ENCODE assay signal across 8 cellular contexts in the genomic region with DNA sequence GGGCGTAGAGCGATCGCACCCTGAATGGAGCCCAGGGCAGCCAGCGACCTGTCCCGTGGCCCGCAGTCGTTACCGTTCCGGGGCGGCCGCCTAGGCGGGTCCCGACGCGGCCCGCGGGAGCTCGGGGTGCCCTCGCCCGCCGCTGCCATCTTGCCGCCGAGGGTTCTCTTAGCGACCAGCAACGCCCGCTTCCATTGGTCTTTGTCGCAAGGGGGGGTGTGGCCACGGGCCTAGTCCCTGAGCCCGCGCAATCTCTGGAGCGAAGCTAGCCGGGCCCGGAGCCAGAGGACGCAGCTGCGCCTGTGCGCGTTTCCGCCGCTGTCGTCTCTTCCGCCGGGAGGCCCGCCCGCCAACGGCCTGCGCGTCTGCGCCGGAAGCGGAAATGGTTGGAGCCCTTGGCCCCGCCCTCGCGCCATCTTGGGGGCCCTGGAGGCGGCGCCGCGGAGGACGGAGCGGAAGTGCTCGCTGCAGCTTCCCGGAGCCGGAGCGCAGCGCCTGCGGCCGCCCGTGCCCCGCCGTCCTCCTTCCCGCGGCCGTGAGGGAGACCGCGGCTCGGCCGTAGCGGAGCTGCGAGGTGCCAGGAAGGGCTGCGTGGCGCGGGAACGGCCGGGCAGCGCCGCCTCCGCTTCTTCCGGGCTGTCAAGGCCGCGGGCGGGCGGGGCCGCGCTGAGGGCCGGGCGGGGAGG. TPM values are rescaled to one million over a fixed set of nuclear protein-coding genes. Genes with fewer than 3 reads are reported as not detected.
DNase-seq lines count a peak whose midpoint lies in the region; ATAC-seq and TF ChIP-seq lines count a peak whose summit lies in the region.

A gene (minus strand): TSS at position 170 of the 686 bp plus-strand sequence. CDS start 21 bp downstream, at position 149.
A gene with protein sequence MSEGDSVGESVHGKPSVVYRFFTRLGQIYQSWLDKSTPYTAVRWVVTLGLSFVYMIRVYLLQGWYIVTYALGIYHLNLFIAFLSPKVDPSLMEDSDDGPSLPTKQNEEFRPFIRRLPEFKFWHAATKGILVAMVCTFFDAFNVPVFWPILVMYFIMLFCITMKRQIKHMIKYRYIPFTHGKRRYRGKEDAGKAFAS (plus strand): TSS at position 457 of the 686 bp plus-strand sequence. CDS start 3,950 bp downstream, outside the sequence.

- H3K4me1 ChIP-seq in lower lobe of right lung = peaks cover 33% of the 10 kb centered on the region

- peak within 1 kb of the TSS; percentile 98 for H3K4me3 ChIP-seq in lower lobe of right lung

- peaks cover 39% of the 10 kb centered on the region for H3K36me3 ChIP-seq in lower lobe of right lung

- TF ChIP-seq CTCF in GM20000 (IDR thresholded peaks at IDR 0.05; ENCODE audit: extremely low read depth, missing control alignments) (no peak), lower lobe of right lung (IDR thresholded peaks at IDR 0.05) (no peak)

- DNase-seq in COLO668 (lab: John Stamatoyannopoulos, UW; ENCODE audit: unreplicated experiment) (peak; percentile 100), GM20000 (ENCODE audit: low spot score) (peak; percentile 100), HS-5 (ENCODE audit: low read depth) (peak; percentile 89), NK-92 (lab: John Stamatoyannopoulos, UW; ENCODE audit: unreplicated experiment) (peak; percentile 90), lower lobe of right lung (peak; percentile 100)
- peak; percentile 98 for DNase-seq in activated CD8-positive, alpha-beta memory T cell treated with anti-CD3 and anti-CD28 coated beads for 24 hours
- DNase-seq in effector CD4-positive, alpha-beta T cell = peak; percentile 98
- peak; percentile 95 to 98 (median 96) for DNase-seq in stimulated activated CD4-positive, alpha-beta T cell treated with anti-CD3 and anti-CD28 coated beads, TNF-alpha, amount 100 ng/mL, for 1 hour (ENCODE audit: low read depth in 3 of 3, low spot score in 1 of 3)

- H3K27ac ChIP-seq in lower lobe of right lung = peak within 1 kb of the TSS; percentile 87

- H3K27me3 ChIP-seq in lower lobe of right lung (ENCODE audit: low read depth) = no peaks in the 10 kb centered on the region

- intact Hi-C loops in lower lobe of right lung (cut with DNase I) = no loop called here

- peak; percentile 98 for ATAC-seq in lower lobe of right lung

- no peaks in the 10 kb centered on the region for H3K9me3 ChIP-seq in lower lobe of right lung

RNA-seq across cellular contexts. Expression of the first gene that starts in this region (rescaled TPM):
- total RNA-seq in lower lobe of right lung = 13.4 TPM

RNA-seq across cellular contexts. Expression of the second gene that starts in this region (rescaled TPM):
- total RNA-seq in lower lobe of right lung = 133 TPM

Comparison
In these comparisons a context has a peak if more than half of its experiments do, and no peak if none do; other contexts are left out.
1. Peak in every context shown above with its lines: DNase-seq, ATAC-seq, H3K4me3 ChIP-seq and H3K27ac ChIP-seq.